ENCODE assay signal across 1 cellular context in the genomic region with DNA sequence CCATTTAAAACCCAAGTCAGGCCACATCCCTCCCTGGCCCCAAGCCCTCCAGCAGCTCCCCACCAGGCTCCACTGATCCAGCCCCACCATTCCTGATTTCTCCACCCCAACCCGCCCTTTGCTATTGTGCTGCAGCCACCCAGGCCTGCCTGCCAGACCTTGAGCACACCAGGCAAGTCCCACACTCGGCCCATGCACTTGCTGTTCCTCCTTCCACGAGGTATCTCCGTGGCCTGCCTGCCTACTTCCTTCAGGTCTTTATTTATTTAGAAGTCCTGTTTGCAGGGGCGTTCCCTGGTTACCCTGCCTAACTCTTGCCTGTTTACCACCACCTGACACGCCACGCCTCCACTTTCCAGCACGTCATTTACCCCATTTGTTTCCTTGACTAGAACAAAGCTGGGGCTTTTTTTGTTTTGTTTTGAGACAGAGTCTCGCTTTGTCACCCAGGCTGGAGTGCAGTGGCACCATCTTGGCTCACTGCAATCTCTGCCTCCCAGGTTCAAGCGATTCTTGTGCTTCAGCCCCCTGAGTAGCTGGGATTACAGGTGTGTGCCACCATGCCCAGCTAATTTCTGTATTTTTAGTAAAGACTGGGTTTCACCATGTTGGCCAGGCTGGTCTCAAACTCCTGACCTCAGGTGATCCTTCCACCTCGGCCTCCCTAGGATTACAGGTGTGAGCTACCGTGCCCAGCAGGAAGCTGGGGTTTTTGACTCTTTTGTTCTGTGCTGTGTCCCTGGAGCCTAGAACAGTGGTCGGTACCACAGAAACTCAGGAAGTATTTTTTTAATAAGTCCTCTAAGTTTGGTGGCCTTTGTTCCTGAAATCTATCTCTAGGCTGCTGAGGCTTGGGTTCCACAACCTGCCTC.
TF ChIP-seq lines count a peak whose summit lies in the region.

No MANE protein-coding gene starts in this region.

TF ChIP-seq in HepG2, 621 proteins besides CTCF, POLR2A, EP300 and RAD21:
- TF ChIP-seq ZNF512 (CRISPR knock-in tag; IDR thresholded peaks at IDR 0.05) (peak; percentile 94), ZNF446 (CRISPR knock-in tag; IDR thresholded peaks at IDR 0.05) (no peak)
TF ChIP-seq in HepG2: peak in this region for 1.
